Comparison of ENCODE assay signal across 34 cellular contexts in the genomic region with DNA sequence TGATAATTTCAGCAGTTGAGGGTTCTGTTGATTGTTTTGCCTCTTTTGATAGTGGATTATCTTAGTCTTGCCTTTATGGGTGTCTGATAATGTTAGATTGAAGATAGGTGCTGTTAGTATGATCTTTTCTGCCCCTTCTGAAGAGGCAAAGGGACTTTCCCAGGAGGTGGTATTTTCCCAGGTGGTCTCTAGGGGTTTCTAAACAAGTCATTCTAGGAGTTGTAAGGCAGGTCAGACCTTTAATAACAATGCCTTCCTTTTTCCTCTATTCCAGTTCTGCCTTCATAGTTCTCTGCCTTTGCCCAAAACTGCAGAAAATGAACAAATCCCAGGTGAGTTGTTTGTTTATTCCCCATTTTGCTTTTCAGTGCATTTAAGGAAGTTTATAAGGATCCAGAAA. TPM values are rescaled to one million over a fixed set of nuclear protein-coding genes. Genes with fewer than 3 reads are reported as not detected.
A peak's percentile ranks its signal among the peaks of the same experiment; 100 is the strongest.
DNase-seq lines count a peak whose midpoint lies in the region; ATAC-seq and TF ChIP-seq lines count a peak whose summit lies in the region.
"Had no signal": no experiment of that assay in that cellular context is flagged by ENCODE, and none has a peak within 500 bp of the region (broad histone marks: within the 10 kb centered on the region; RNA-seq: fewer than 3 reads in every experiment).

No MANE protein-coding gene starts in this region.

- BruUV-seq in A673 (replicated peaks; lab: Mats Ljungman, UMichigan), result no TSS peak

- peaks cover 37% of the 10 kb centered on the region for H3K36me3 ChIP-seq in A673 (ENCODE audit: insufficient read depth, low read length, poor library complexity, severe bottlenecking)
- H3K36me3 ChIP-seq: colonic mucosa had no signal

- peaks cover 47% of the 10 kb centered on the region for H3K4me1 Mint-ChIP-seq in activated T-cell treated with anti-CD3 and anti-CD28 coated beads, Interleukin-2, amount 50 U/mL, for 72 hours (ENCODE audit: low read depth)
- peaks cover 41% of the 10 kb centered on the region for H3K4me1 Mint-ChIP-seq in activated naive CD8-positive, alpha-beta T cell treated with anti-CD3 and anti-CD28 coated beads, Interleukin-2, amount 50 U/mL, for 24 hours
- H3K4me1 Mint-ChIP-seq in stimulated activated naive B cell treated with anti-CD40 and anti-IgM and Interleukin-4, amounts not matched to agents 10 μg/mL and 1 μg/mL and 100 μg/mL, for 72 hours, result peaks cover 22 to 44% of the 10 kb centered on the region in 2 donors

- H3K4me3 Mint-ChIP-seq in activated T-cell treated with anti-CD3 and anti-CD28 coated beads, Interleukin-2, amount 50 U/mL, for 72 hours, result peak overlapping the region in 1 of 2 donors; percentile 39
- peak overlapping the region; percentile 18 for H3K4me3 Mint-ChIP-seq in activated naive CD8-positive, alpha-beta T cell treated with anti-CD3 and anti-CD28 coated beads, Interleukin-2, amount 50 U/mL, for 24 hours
- H3K4me3 Mint-ChIP-seq in stimulated activated naive B cell treated with anti-CD40 and anti-IgM and Interleukin-4, amounts not matched to agents 10 μg/mL and 1 μg/mL and 100 μg/mL, for 72 hours, result peak overlapping the region; percentile 61 to 74

- H3K36me3 Mint-ChIP-seq in activated T-cell treated with anti-CD3 and anti-CD28 coated beads, Interleukin-2, amount 50 U/mL, for 72 hours (ENCODE audit: insufficient read depth in 2 of 2), result peaks cover 24 to 55% of the 10 kb centered on the region in 2 donors
- peaks cover 59% of the 10 kb centered on the region for H3K36me3 Mint-ChIP-seq in activated naive CD8-positive, alpha-beta T cell treated with anti-CD3 and anti-CD28 coated beads, Interleukin-2, amount 50 U/mL, for 24 hours (ENCODE audit: low read depth)
- peaks cover 53 to 68% of the 10 kb centered on the region in 2 donors for H3K36me3 Mint-ChIP-seq in stimulated activated naive B cell treated with anti-CD40 and anti-IgM and Interleukin-4, amounts not matched to agents 10 μg/mL and 1 μg/mL and 100 μg/mL, for 72 hours

- H3K9me3 ChIP-seq in A673 (ENCODE audit: low read depth, low read length, poor library complexity, severe bottlenecking), result peaks cover 33% of the 10 kb centered on the region
- H3K9me3 ChIP-seq: colonic mucosa had no signal

- TF ChIP-seq CTCF in A673 (conservative IDR thresholded peaks at IDR 0.05; ENCODE audit: low read depth, low read length), result no peak

- no peak for DNase-seq in activated T-cell treated with anti-CD3 and anti-CD28 coated beads, Interleukin-2, amount 50 U/mL, for 72 hours
- no peak for DNase-seq in activated T-cell treated with anti-CD3 and anti-CD28 coated beads, Interleukin-2, amount 50 U/mL, for 48 hours
- no peak for DNase-seq in activated naive CD8-positive, alpha-beta T cell treated with anti-CD3 and anti-CD28 coated beads, Interleukin-2, amount 50 U/mL, for 24 hours
- peak; percentile 71 for DNase-seq in stimulated activated naive B cell treated with anti-CD40 and anti-IgM and Interleukin-4, amounts not matched to agents 10 μg/mL and 1 μg/mL and 100 μg/mL, for 72 hours
- DNase-seq in islet precursor cell, result no peak
- DNase-seq in A673 (ENCODE audit: low spot score), result no peak
- no peak for DNase-seq in sciatic nerve (ENCODE audit: low spot score)
- DNase-seq: activated T-cell treated with anti-CD3 and anti-CD28 coated beads, Interleukin-2, amount 50 U/mL, for 1 hour; AML-193; CD4-positive, alpha-beta memory T cell; colonic mucosa; effector CD4-positive, alpha-beta T cell; hippocampal formation; Kasumi-1; naive thymus-derived CD4-positive, alpha-beta T cell; NCI-H1436 treated with DMSO at 0.1 percent for 48 hours; NCI-H226; NCI-H526 treated with DMSO at 0.1 percent for 48 hours; SHP77; stimulated activated CD4-positive, alpha-beta T cell treated with anti-CD3 and anti-CD28 coated beads, Interleukin-4, amount 100 ng/mL, for 4 hours had no signal

- CTCF ChIA-PET in A673 (lab: Charles Lee), result no interaction called here

- no peaks in the 10 kb centered on the region for H3K27me3 Mint-ChIP-seq in activated T-cell treated with anti-CD3 and anti-CD28 coated beads, Interleukin-2, amount 50 U/mL, for 72 hours (ENCODE audit: low read depth)
- H3K27me3 Mint-ChIP-seq in activated naive CD8-positive, alpha-beta T cell treated with anti-CD3 and anti-CD28 coated beads, Interleukin-2, amount 50 U/mL, for 24 hours, result no peaks in the 10 kb centered on the region
- no peaks in the 10 kb centered on the region for H3K27me3 Mint-ChIP-seq in stimulated activated naive B cell treated with anti-CD40 and anti-IgM and Interleukin-4, amounts not matched to agents 10 μg/mL and 1 μg/mL and 100 μg/mL, for 72 hours
- H3K27me3 Mint-ChIP-seq: CD4-positive, alpha-beta memory T cell; naive thymus-derived CD4-positive, alpha-beta T cell had no signal

- ATAC-seq in activated T-cell treated with anti-CD3 and anti-CD28 coated beads, Interleukin-2, amount 50 U/mL, for 72 hours (replicated peaks in 1 of 2), result no peak
- ATAC-seq in GM18868 (IDR thresholded peaks at IDR 0.05; ENCODE audit: unreplicated experiment) (peak; percentile 28), sciatic nerve (no peak)
- no peak for ATAC-seq in activated naive CD8-positive, alpha-beta T cell treated with anti-CD3 and anti-CD28 coated beads, Interleukin-2, amount 50 U/mL, for 24 hours
- ATAC-seq in stimulated activated naive B cell treated with anti-CD40 and anti-IgM and Interleukin-4, amounts not matched to agents 10 μg/mL and 1 μg/mL and 100 μg/mL, for 72 hours (replicated peaks), result peak; percentile 52 to 53
- ATAC-seq: A549; HCT116; naive thymus-derived CD4-positive, alpha-beta T cell; Panc1 had no signal

- H3K27me3 ChIP-seq in A673 (replicated peaks; ENCODE audit: insufficient read depth, low read depth, low read length, poor library complexity), result no peaks in the 10 kb centered on the region
- H3K27me3 ChIP-seq: colonic mucosa had no signal

- POLR2A ChIA-PET in A673 (lab: Charles Lee; ENCODE audit: low non-redundant PET), result no interaction called here

- H3K27ac Mint-ChIP-seq in activated T-cell treated with anti-CD3 and anti-CD28 coated beads, Interleukin-2, amount 50 U/mL, for 72 hours, result peak overlapping the region; percentile 63
- peak overlapping the region; percentile 73 for H3K27ac Mint-ChIP-seq in activated naive CD8-positive, alpha-beta T cell treated with anti-CD3 and anti-CD28 coated beads, Interleukin-2, amount 50 U/mL, for 24 hours
- peak overlapping the region; percentile 95 for H3K27ac Mint-ChIP-seq in stimulated activated naive B cell treated with anti-CD40 and anti-IgM and Interleukin-4, amounts not matched to agents 10 μg/mL and 1 μg/mL and 100 μg/mL, for 72 hours
- H3K27ac Mint-ChIP-seq: naive thymus-derived CD4-positive, alpha-beta T cell had no signal

- intact Hi-C loops in A673 (cut with micrococcal nuclease; ENCODE audit: unreplicated experiment), result no loop called here
- intact Hi-C loops in sciatic nerve (cut with DNase I), result no loop called here

- H3K4me1 ChIP-seq in A673 (ENCODE audit: insufficient read depth, low read length, poor library complexity, severe bottlenecking), result no peaks in the 10 kb centered on the region
- H3K4me1 ChIP-seq: A549, colonic mucosa had no signal

- H3K9me3 Mint-ChIP-seq in activated T-cell treated with anti-CD3 and anti-CD28 coated beads, Interleukin-2, amount 50 U/mL, for 72 hours, result peaks cover 17 to 18% of the 10 kb centered on the region in 2 donors
- H3K9me3 Mint-ChIP-seq in activated naive CD8-positive, alpha-beta T cell treated with anti-CD3 and anti-CD28 coated beads, Interleukin-2, amount 50 U/mL, for 24 hours, result peaks cover 27% of the 10 kb centered on the region
- peaks cover 13 to 14% of the 10 kb centered on the region in 2 donors for H3K9me3 Mint-ChIP-seq in stimulated activated naive B cell treated with anti-CD40 and anti-IgM and Interleukin-4, amounts not matched to agents 10 μg/mL and 1 μg/mL and 100 μg/mL, for 72 hours

- H3K4me3 ChIP-seq in A673 (ENCODE audit: low read depth, low read length, poor library complexity, severe bottlenecking), result no peak overlapping the region
- H3K4me3 ChIP-seq: A549, colonic mucosa, lung had no signal

- no peak overlapping the region for H3K27ac ChIP-seq in A673 (ENCODE audit: low read depth, low read length, poor library complexity, severe bottlenecking)
- H3K27ac ChIP-seq: A549, colonic mucosa, epithelial cell of prostate had no signal

RNA-seq across cellular contexts. Expression of gene ZFP1, which starts 4.3 kb away (rescaled TPM):
- total RNA-seq in activated T-cell treated with anti-CD3 and anti-CD28 coated beads, Interleukin-2, amount 50 U/mL, for 72 hours, result 10 to 100 TPM; 20.8 to 20.9 TPM
- 22.6 and 23.3 TPM in 2 replicates for total RNA-seq in A673 (2021)
- 19.0 TPM for total RNA-seq in sciatic nerve

RNA-seq across cellular contexts. Expression of gene LDHD, which starts 36.1 kb away (rescaled TPM):
- under 1 TPM; 0.35 to 0.43 TPM for total RNA-seq in activated T-cell treated with anti-CD3 and anti-CD28 coated beads, Interleukin-2, amount 50 U/mL, for 72 hours
- total RNA-seq in A673 (2021) (0.39 TPM in 1 of 2 replicates, not detected in the other), sciatic nerve (12.1 TPM)
- total RNA-seq: astrocyte, Daoy had no signal

RNA-seq across cellular contexts. Expression of gene CTRB2, which starts 54.3 kb away (rescaled TPM):
- not detected for total RNA-seq in activated T-cell treated with anti-CD3 and anti-CD28 coated beads, Interleukin-2, amount 50 U/mL, for 72 hours
- total RNA-seq in A673 (2021) (not detected in 2 replicates), sciatic nerve (7.3 TPM)
- total RNA-seq: cardiac septum; CD4-positive, alpha-beta memory T cell; Daoy; naive thymus-derived CD4-positive, alpha-beta T cell; omental fat pad; pulmonary artery endothelial cell; T-helper 2 cell treated with Interferon-gamma antibody and Interleukin-4, amounts not matched to agents 100 ng/mL and 5 ng/mL, for 36 hours; temporal lobe; ureter had no signal

Comparison
In these comparisons a context has a peak if more than half of its experiments do, and no peak if none do; other contexts are left out.
1. ATAC-seq: peak in GM18868 (single experiment) and stimulated activated naive B cell treated with anti-CD40 and anti-IgM and Interleukin-4, amounts not matched to agents 10 μg/mL and 1 μg/mL and 100 μg/mL, for 72 hours (2 of 2); none in activated T-cell treated with anti-CD3 and anti-CD28 coated beads, Interleukin-2, amount 50 U/mL, for 72 hours (0 of 2), activated naive CD8-positive, alpha-beta T cell treated with anti-CD3 and anti-CD28 coated beads, Interleukin-2, amount 50 U/mL, for 24 hours (single experiment) and sciatic nerve (single experiment).
2. Peak in every context shown above with its lines, with median percentiles within 50 percentile points of each other: H3K27ac Mint-ChIP-seq.